Comparison of ENCODE assay signal across 15 cellular contexts in the genomic region with DNA sequence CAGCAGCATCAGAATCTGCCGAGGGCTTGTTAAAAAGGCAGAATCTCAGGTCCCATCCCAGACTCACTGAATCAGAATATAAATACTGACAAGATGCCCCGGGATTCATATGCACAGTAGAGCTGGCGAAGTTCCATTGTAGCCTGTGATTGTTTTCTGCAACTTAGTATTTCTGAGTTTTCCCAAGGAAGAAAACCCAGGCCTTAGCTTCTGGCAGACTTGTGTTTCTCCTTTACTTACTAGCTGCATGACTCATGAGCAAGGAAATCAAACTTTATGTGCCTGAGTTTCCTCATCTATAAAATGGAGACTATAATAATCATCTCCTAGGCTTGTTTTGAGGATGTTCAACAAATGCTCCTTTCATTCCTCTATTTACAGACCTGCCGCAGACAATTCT.
DNase-seq lines count a peak whose midpoint lies in the region; ATAC-seq and TF ChIP-seq lines count a peak whose summit lies in the region.
"Had no signal": no experiment of that assay in that cellular context is flagged by ENCODE, and none has a peak within 500 bp of the region (broad histone marks: within the 10 kb centered on the region; RNA-seq: fewer than 3 reads in every experiment).

No MANE protein-coding gene starts in this region.

- H3F3A ChIP-seq in Loucy (ENCODE audit: low read depth): no peaks in the 10 kb centered on the region

- no peaks in the 10 kb centered on the region for H3K9me2 ChIP-seq in Loucy (replicated peaks; ENCODE audit: low read depth, low read length)

- no peaks in the 10 kb centered on the region for H3K79me2 ChIP-seq in Loucy (ENCODE audit: insufficient read depth, low read length)

- H3K9me3 ChIP-seq in Loucy (ENCODE audit: insufficient read depth, low read depth, low read length): no peaks in the 10 kb centered on the region
- H3K9me3 ChIP-seq: lower lobe of right lung had no signal

- no peak for ATAC-seq in activated naive CD4-positive, alpha-beta T cell treated with anti-CD3 and anti-CD28 coated beads, Interleukin-2, amount 50 U/mL, for 72 hours
- ATAC-seq in GM19328 (IDR thresholded peaks at IDR 0.05; ENCODE audit: unreplicated experiment): no peak
- ATAC-seq in GM21723 (IDR thresholded peaks at IDR 0.05; ENCODE audit: unreplicated experiment): no peak
- ATAC-seq: HCT116, lower lobe of right lung, Panc1 had no signal

- peaks cover 11 to 12% of the 10 kb centered on the region in 2 donors for H3K9me3 Mint-ChIP-seq in activated naive CD4-positive, alpha-beta T cell treated with anti-CD3 and anti-CD28 coated beads, Interleukin-2, amount 50 U/mL, for 72 hours

- H3K4me3 ChIP-seq in AG09309 (ENCODE audit: control insufficient read depth, low read depth, low read length) (no peak overlapping the region), Loucy (ENCODE audit: low read length, poor library complexity, severe bottlenecking) (no peak overlapping the region), choroid plexus epithelial cell (ENCODE audit: low read depth, low read length) (no peak overlapping the region)
- H3K4me3 ChIP-seq: lower lobe of right lung had no signal

- no peak overlapping the region for H3K4me2 ChIP-seq in Loucy (ENCODE audit: low read depth, low read length, poor library complexity, severe bottlenecking)
- H3K4me2 ChIP-seq: KMS-11 had no signal

- DNase-seq in AG09309 (ENCODE audit: low read depth) (peak; percentile 20), choroid plexus epithelial cell (ENCODE audit: low read depth) (peak; percentile 42), iPS-NIHi11 (ENCODE audit: low spot score) (peak; percentile 17), KG1 (lab: John Stamatoyannopoulos, UW) (no peak)
- DNase-seq in activated naive CD4-positive, alpha-beta T cell treated with anti-CD3 and anti-CD28 coated beads, Interleukin-2, amount 50 U/mL, for 72 hours (ENCODE audit: low spot score in 2 of 2): no peak
- DNase-seq: activated naive CD4-positive, alpha-beta T cell treated with anti-CD3 and anti-CD28 coated beads, Interleukin-2, amount 10 ng/mL, durations not matched to agents 7 days and 5 days; DMS153; lower lobe of right lung; T-helper 9 cell had no signal

- H4K20me1 ChIP-seq in Loucy (ENCODE audit: insufficient read depth, low read length, poor library complexity, severe bottlenecking): no peaks in the 10 kb centered on the region

- no peak overlapping the region for H3K9ac ChIP-seq in Loucy (ENCODE audit: low read depth, low read length, poor library complexity, severe bottlenecking)
- H3K9ac ChIP-seq: KMS-11 had no signal

- no peaks in the 10 kb centered on the region for H3K27me3 ChIP-seq in Loucy (ENCODE audit: insufficient read depth, low read length, poor library complexity, severe bottlenecking)

- peak overlapping the region; percentile 51; the same call in 1 of the 2 replicates for H2AFZ ChIP-seq in Loucy (ENCODE audit: low read length)

- TF ChIP-seq CTCF in AG09309 (IDR thresholded peaks at IDR 0.05; ENCODE audit: control insufficient read depth, insufficient read depth, low read depth, low read length, missing control alignments) (no peak), Loucy (conservative IDR thresholded peaks at IDR 0.05; ENCODE audit: low read length) (no peak), choroid plexus epithelial cell (conservative IDR thresholded peaks at IDR 0.05; ENCODE audit: low read depth, low read length) (no peak)

- no peaks in the 10 kb centered on the region for H3K36me3 ChIP-seq in Loucy (ENCODE audit: insufficient read depth, low read length)
- H3K36me3 ChIP-seq: lower lobe of right lung had no signal

- H3K27ac Mint-ChIP-seq in activated naive CD4-positive, alpha-beta T cell treated with anti-CD3 and anti-CD28 coated beads, Interleukin-2, amount 50 U/mL, for 72 hours: peak overlapping the region in 1 of 2 donors; percentile 47
- H3K27ac Mint-ChIP-seq: activated naive CD4-positive, alpha-beta T cell treated with anti-CD3 and anti-CD28 coated beads, Interleukin-2, amount 10 ng/mL, durations not matched to agents 7 days and 5 days had no signal

- H3K36me3 Mint-ChIP-seq in activated naive CD4-positive, alpha-beta T cell treated with anti-CD3 and anti-CD28 coated beads, Interleukin-2, amount 50 U/mL, for 72 hours: peaks cover 0 to 17% of the 10 kb centered on the region in 2 donors

- no peaks in the 10 kb centered on the region for H3K4me1 ChIP-seq in Loucy (ENCODE audit: insufficient read depth, low read length, poor library complexity, severe bottlenecking)
- H3K4me1 ChIP-seq: lower lobe of right lung had no signal

Comparison
In these comparisons a context has a peak if more than half of its experiments do, and no peak if none do; other contexts are left out.
1. DNase-seq: peak in AG09309 (single experiment), choroid plexus epithelial cell (single experiment) and iPS-NIHi11 (single experiment); none in KG1 (single experiment) and activated naive CD4-positive, alpha-beta T cell treated with anti-CD3 and anti-CD28 coated beads, Interleukin-2, amount 50 U/mL, for 72 hours (0 of 2).